ENCODE assay signal across 1 cellular context in the genomic region with DNA sequence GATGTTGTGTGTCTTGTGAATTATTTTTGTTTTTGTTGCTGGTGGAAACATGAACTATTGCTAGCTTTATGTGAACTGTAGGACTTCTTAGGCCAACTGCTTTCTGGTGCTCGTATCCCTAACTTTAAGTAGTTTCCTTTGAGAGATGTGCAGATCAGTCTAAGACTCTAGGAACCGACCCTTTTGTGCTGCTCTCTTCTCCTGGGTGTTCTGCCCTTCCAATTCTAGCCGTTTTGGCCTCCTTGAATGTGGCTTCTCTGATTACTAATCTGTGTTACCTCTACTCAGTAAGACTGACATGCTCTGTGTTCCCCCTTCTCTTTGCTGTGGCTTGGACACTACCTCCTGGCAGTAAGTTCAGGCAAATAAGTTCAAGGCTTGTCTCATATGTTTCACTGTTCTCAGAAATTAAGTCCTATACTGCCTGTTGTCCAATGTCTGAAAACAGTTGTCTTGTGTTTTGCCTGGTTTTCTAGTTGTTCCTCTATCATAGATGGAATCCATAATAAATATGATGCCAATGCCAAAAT.
TF ChIP-seq lines count a peak whose summit lies in the region.

No MANE protein-coding gene starts in this region.

TF ChIP-seq in K562, 482 proteins besides CTCF, POLR2A, EP300 and RAD21:
- TF ChIP-seq, protein P1, sequence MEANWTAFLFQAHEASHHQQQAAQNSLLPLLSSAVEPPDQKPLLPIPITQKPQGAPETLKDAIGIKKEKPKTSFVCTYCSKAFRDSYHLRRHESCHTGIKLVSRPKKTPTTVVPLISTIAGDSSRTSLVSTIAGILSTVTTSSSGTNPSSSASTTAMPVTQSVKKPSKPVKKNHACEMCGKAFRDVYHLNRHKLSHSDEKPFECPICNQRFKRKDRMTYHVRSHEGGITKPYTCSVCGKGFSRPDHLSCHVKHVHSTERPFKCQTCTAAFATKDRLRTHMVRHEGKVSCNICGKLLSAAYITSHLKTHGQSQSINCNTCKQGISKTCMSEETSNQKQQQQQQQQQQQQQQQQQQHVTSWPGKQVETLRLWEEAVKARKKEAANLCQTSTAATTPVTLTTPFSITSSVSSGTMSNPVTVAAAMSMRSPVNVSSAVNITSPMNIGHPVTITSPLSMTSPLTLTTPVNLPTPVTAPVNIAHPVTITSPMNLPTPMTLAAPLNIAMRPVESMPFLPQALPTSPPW (CRISPR knock-in tag; IDR thresholded peaks at IDR 0.05), result no peak
- no peak for TF ChIP-seq GATA2 (CRISPR knock-in tag; IDR thresholded peaks at IDR 0.05)
- TF ChIP-seq, protein P2, sequence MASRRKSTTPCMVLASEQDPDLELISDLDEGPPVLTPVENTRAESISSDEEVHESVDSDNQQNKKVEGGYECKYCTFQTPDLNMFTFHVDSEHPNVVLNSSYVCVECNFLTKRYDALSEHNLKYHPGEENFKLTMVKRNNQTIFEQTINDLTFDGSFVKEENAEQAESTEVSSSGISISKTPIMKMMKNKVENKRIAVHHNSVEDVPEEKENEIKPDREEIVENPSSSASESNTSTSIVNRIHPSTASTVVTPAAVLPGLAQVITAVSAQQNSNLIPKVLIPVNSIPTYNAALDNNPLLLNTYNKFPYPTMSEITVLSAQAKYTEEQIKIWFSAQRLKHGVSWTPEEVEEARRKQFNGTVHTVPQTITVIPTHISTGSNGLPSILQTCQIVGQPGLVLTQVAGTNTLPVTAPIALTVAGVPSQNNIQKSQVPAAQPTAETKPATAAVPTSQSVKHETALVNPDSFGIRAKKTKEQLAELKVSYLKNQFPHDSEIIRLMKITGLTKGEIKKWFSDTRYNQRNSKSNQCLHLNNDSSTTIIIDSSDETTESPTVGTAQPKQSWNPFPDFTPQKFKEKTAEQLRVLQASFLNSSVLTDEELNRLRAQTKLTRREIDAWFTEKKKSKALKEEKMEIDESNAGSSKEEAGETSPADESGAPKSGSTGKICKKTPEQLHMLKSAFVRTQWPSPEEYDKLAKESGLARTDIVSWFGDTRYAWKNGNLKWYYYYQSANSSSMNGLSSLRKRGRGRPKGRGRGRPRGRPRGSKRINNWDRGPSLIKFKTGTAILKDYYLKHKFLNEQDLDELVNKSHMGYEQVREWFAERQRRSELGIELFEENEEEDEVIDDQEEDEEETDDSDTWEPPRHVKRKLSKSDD (conservative IDR thresholded peaks at IDR 0.05; ENCODE audit: low read length), result no peak
- TF ChIP-seq, protein P3, sequence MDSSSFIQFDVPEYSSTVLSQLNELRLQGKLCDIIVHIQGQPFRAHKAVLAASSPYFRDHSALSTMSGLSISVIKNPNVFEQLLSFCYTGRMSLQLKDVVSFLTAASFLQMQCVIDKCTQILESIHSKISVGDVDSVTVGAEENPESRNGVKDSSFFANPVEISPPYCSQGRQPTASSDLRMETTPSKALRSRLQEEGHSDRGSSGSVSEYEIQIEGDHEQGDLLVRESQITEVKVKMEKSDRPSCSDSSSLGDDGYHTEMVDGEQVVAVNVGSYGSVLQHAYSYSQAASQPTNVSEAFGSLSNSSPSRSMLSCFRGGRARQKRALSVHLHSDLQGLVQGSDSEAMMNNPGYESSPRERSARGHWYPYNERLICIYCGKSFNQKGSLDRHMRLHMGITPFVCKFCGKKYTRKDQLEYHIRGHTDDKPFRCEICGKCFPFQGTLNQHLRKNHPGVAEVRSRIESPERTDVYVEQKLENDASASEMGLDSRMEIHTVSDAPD (CRISPR knock-in tag; IDR thresholded peaks at IDR 0.05), result no peak
- no peak for TF ChIP-seq ZNF76 (CRISPR knock-in tag; IDR thresholded peaks at IDR 0.05; ENCODE audit: borderline replicate concordance)
- no peak for TF ChIP-seq PHB (CRISPR knock-in tag; IDR thresholded peaks at IDR 0.05)
- no peak for TF ChIP-seq CBX3 (IDR thresholded peaks at IDR 0.05; ENCODE audit: borderline replicate concordance in 1 of 2, low read length in 2 of 2)
- TF ChIP-seq NR2F6 (CRISPR knock-in tag; IDR thresholded peaks at IDR 0.05), result no peak
- TF ChIP-seq MED1 (CRISPR knock-in tag; IDR thresholded peaks at IDR 0.05; ENCODE audit: borderline replicate concordance), result no peak
- no peak for TF ChIP-seq U2AF1 (optimal IDR thresholded peaks at IDR 0.05; ENCODE audit: low read depth, low read length)
- TF ChIP-seq GTF2A2 (tag; IDR thresholded peaks at IDR 0.05), result no peak
- TF ChIP-seq, protein P4, sequence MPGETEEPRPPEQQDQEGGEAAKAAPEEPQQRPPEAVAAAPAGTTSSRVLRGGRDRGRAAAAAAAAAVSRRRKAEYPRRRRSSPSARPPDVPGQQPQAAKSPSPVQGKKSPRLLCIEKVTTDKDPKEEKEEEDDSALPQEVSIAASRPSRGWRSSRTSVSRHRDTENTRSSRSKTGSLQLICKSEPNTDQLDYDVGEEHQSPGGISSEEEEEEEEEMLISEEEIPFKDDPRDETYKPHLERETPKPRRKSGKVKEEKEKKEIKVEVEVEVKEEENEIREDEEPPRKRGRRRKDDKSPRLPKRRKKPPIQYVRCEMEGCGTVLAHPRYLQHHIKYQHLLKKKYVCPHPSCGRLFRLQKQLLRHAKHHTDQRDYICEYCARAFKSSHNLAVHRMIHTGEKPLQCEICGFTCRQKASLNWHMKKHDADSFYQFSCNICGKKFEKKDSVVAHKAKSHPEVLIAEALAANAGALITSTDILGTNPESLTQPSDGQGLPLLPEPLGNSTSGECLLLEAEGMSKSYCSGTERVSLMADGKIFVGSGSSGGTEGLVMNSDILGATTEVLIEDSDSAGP (CRISPR knock-in tag; IDR thresholded peaks at IDR 0.05), result no peak
- no peak for TF ChIP-seq GATAD2B (IDR thresholded peaks at IDR 0.05; ENCODE audit: borderline replicate concordance)
- TF ChIP-seq, protein P5, sequence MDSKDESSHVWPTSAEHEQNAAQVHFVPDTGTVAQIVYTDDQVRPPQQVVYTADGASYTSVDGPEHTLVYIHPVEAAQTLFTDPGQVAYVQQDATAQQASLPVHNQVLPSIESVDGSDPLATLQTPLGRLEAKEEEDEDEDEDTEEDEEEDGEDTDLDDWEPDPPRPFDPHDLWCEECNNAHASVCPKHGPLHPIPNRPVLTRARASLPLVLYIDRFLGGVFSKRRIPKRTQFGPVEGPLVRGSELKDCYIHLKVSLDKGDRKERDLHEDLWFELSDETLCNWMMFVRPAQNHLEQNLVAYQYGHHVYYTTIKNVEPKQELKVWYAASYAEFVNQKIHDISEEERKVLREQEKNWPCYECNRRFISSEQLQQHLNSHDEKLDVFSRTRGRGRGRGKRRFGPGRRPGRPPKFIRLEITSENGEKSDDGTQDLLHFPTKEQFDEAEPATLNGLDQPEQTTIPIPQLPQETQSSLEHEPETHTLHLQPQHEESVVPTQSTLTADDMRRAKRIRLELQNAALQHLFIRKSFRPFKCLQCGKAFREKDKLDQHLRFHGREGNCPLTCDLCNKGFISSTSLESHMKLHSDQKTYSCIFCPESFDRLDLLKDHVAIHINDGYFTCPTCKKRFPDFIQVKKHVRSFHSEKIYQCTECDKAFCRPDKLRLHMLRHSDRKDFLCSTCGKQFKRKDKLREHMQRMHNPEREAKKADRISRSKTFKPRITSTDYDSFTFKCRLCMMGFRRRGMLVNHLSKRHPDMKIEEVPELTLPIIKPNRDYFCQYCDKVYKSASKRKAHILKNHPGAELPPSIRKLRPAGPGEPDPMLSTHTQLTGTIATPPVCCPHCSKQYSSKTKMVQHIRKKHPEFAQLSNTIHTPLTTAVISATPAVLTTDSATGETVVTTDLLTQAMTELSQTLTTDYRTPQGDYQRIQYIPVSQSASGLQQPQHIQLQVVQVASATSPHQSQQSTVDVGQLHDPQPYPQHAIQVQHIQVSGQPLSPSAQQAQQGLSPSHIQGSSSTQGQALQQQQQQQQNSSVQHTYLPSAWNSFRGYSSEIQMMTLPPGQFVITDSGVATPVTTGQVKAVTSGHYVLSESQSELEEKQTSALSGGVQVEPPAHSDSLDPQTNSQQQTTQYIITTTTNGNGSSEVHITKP (IDR thresholded peaks at IDR 0.05; ENCODE audit: partially characterized antibody), result no peak
- no peak for TF ChIP-seq CSDE1 (IDR thresholded peaks at IDR 0.05)
- no peak for TF ChIP-seq ZNF384 (IDR thresholded peaks at IDR 0.05; ENCODE audit: low read depth, low read length)
- no peak for TF ChIP-seq TEAD1 (CRISPR knock-in tag; IDR thresholded peaks at IDR 0.05)
- TF ChIP-seq, protein P6, sequence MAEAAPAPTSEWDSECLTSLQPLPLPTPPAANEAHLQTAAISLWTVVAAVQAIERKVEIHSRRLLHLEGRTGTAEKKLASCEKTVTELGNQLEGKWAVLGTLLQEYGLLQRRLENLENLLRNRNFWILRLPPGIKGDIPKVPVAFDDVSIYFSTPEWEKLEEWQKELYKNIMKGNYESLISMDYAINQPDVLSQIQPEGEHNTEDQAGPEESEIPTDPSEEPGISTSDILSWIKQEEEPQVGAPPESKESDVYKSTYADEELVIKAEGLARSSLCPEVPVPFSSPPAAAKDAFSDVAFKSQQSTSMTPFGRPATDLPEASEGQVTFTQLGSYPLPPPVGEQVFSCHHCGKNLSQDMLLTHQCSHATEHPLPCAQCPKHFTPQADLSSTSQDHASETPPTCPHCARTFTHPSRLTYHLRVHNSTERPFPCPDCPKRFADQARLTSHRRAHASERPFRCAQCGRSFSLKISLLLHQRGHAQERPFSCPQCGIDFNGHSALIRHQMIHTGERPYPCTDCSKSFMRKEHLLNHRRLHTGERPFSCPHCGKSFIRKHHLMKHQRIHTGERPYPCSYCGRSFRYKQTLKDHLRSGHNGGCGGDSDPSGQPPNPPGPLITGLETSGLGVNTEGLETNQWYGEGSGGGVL (CRISPR knock-in tag; IDR thresholded peaks at IDR 0.05), result no peak
